Comparison of ENCODE assay signal across 16 cellular contexts in genomic region chr13:46345400-46345799, GRCh38. TPM values are rescaled to one million over a fixed set of nuclear protein-coding genes. Genes with fewer than 3 reads are reported as not detected.
"Had no signal": no experiment of that assay in that cellular context is flagged by ENCODE, and none has a peak within 500 bp of the region (broad histone marks: within the 10 kb centered on the region; RNA-seq: fewer than 3 reads in every experiment).

No MANE protein-coding gene starts in this region.

- H3K4me1 ChIP-seq: breast epithelium, vagina had no signal

- H3K9me3 ChIP-seq: breast epithelium, left ventricle myocardium inferior, ovary, tibial nerve, vagina had no signal

- DNase-seq: activated CD4-positive, alpha-beta memory T cell treated with anti-CD3 and anti-CD28 coated beads for 36 hours; activated effector memory CD4-positive, alpha-beta T cell treated with anti-CD3 and anti-CD28 coated beads, Interleukin-2, amount 50 U/mL, for 16 hours; activated T-cell treated with anti-CD3 and anti-CD28 coated beads, Interleukin-2, amount 50 U/mL, for 4 hours; amygdala; endodermal cell; erythroblast; islet precursor cell; left ventricle myocardium inferior; mesenchymal stem cell; ovary; small intestine had no signal

- ATAC-seq: activated T-cell treated with anti-CD3 and anti-CD28 coated beads, Interleukin-2, amount 50 U/mL, for 4 hours; stimulated activated memory B cell treated with anti-CD40 and anti-IgM and Interleukin-4, amounts not matched to agents 10 μg/mL and 1 μg/mL and 100 μg/mL, for 72 hours had no signal

- H3K27ac ChIP-seq: breast epithelium, left ventricle myocardium inferior, ovary, tibial nerve, vagina had no signal

- FAIRE-seq: small intestine had no signal

- H3K36me3 ChIP-seq: breast epithelium, left ventricle myocardium inferior, ovary, tibial nerve, vagina had no signal

- H3K27me3 ChIP-seq: breast epithelium, ovary, tibial nerve, vagina had no signal

- H3K4me3 ChIP-seq: breast epithelium, left ventricle myocardium inferior, ovary, tibial nerve, vagina had no signal

RNA-seq across cellular contexts. Expression of gene RUBCNL, which starts 41.7 kb away (rescaled TPM):
- polyA plus RNA-seq: neural cell had no signal
